Comparison of ENCODE assay signal across 6 cellular contexts in the genomic region with DNA sequence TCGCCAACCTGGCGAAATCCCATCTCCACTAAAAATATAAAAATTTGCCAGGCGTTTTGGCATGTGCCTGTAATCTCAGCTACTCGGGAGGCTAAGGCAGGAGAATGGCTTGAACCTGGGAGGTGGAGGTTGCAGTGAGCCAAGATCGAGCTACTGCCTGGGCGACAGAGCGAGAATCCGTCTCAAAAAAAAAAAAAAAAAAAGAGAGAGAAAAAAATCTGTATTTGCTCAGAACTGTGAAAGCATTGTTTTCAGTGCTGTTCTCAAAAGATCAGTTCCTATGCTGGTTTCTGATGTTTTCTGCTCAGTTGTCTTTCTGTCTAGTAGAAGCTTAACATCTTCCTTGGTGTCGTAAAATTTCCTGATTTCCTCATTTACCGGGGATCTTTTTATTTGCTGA. TPM values are rescaled to one million over a fixed set of nuclear protein-coding genes. Genes with fewer than 3 reads are reported as not detected.
DNase-seq lines count a peak whose midpoint lies in the region; ATAC-seq, FAIRE-seq and TF ChIP-seq lines count a peak whose summit lies in the region.

No MANE protein-coding gene starts in this region.

- peak overlapping the region; percentile 86 for H3K4me3 Mint-ChIP-seq in MCF 10A (ENCODE audit: unreplicated experiment)

- CTCF ChIA-PET in MCF 10A (lab: Yijun Ruan, JAX) = interaction anchor here (0.8 to 3.2 kb wide), 8 partner anchors 21 to 153 kb away, joined by 3 to 20 read pairs (median 4); no protein-coding TSS in a partner anchor
- CTCF ChIA-PET in H1 (lab: Charles Lee; ENCODE audit: partially characterized antibody) = interaction anchor here (0.6 to 4.1 kb wide), 10 partner anchors 10 to 178 kb away, joined by 3 to 35 read pairs (median 4); partner anchors contain the start of gene AMH

- H3K9me3 ChIP-seq in breast epithelium (no peaks in the 10 kb centered on the region), H1 (ENCODE audit: insufficient read depth in 2 of 2, low read depth in 1 of 2, low read length in 1 of 2) (no peaks in the 10 kb centered on the region), thymus (ENCODE audit: control insufficient read depth) (no peaks in the 10 kb centered on the region)

- no peak for FAIRE-seq in H1 (lab: Jason Lieb, UNC)

- no peak overlapping the region for H2AFZ ChIP-seq in H1 (ENCODE audit: low read length)

- H3K4me1 ChIP-seq in breast epithelium (peaks cover 18 to 37% of the 10 kb centered on the region in 2 donors), H1 (replicated peaks in 1 of 4; ENCODE audit: control insufficient read depth in 3 of 4, insufficient read depth in 4 of 4, low read length in 3 of 4) (peaks cover 0 to 24% (median 14%) of the 10 kb centered on the region in 4 experiments; a peak in 6 of 7 replicates), thymus (ENCODE audit: control insufficient read depth, insufficient read depth, low read length) (peaks cover 42% of the 10 kb centered on the region)

- H4K20me1 ChIP-seq in H1 (replicated peaks in 1 of 2; ENCODE audit: control insufficient read depth in 1 of 2, insufficient read depth in 2 of 2, low read length in 2 of 2) = peaks cover 37 to 52% of the 10 kb centered on the region in 2 experiments

- H3K23me2 ChIP-seq in H1 (ENCODE audit: low read depth, low read length) = peaks cover 9% of the 10 kb centered on the region; the same call in 1 of the 2 replicates

- H3K27me3 ChIP-seq in breast epithelium (no peaks in the 10 kb centered on the region), H1 (replicated peaks in 1 of 4; ENCODE audit: control insufficient read depth in 3 of 4, extremely low read depth in 1 of 4, insufficient read depth in 3 of 4, low read length in 3 of 4) (no peaks in the 10 kb centered on the region), thymus (ENCODE audit: control insufficient read depth, insufficient read depth) (no peaks in the 10 kb centered on the region)

- H3K27ac ChIP-seq in breast epithelium (peak overlapping the region in 1 of 2 donors; percentile 82), H1 (ENCODE audit: low read depth, low read length) (no peak overlapping the region), thymus (ENCODE audit: low read depth) (no peak overlapping the region)

- no peak overlapping the region for H2AK5ac ChIP-seq in H1 (ENCODE audit: low read depth, low read length)

- no peak overlapping the region for H2BK120ac ChIP-seq in H1 (replicated peaks; ENCODE audit: low read depth, low read length)

- no peak for ATAC-seq in GM19395 (IDR thresholded peaks at IDR 0.05; ENCODE audit: unreplicated experiment)

- H3K27ac Mint-ChIP-seq in MCF 10A (ENCODE audit: low read depth, unreplicated experiment) = peak overlapping the region; percentile 67

- no TSS peak for BruUV-seq in MCF 10A (replicated peaks; lab: Mats Ljungman, UMichigan)

- H3K36me3 Mint-ChIP-seq in MCF 10A (ENCODE audit: insufficient read depth, unreplicated experiment) = peaks cover 39% of the 10 kb centered on the region

- peaks cover 5% of the 10 kb centered on the region for H3K36me3 ChIP-seq in breast epithelium
- H3K36me3 ChIP-seq in H1 (ENCODE audit: control insufficient read depth in 2 of 4, insufficient read depth in 4 of 4, low read length in 3 of 4) = peaks cover 7 to 18% (median 13%) of the 10 kb centered on the region in 4 experiments; a peak in 7 of 8 replicates
- peaks cover 24% of the 10 kb centered on the region for H3K36me3 ChIP-seq in thymus (ENCODE audit: control insufficient read depth, insufficient read depth)

- peaks cover 44 to 85% of the 10 kb centered on the region in 2 experiments for H3K79me2 ChIP-seq in H1 (ENCODE audit: control insufficient read depth in 1 of 2, insufficient read depth in 2 of 2, low read length in 2 of 2)

- WGBS in H1 (ENCODE audit: extremely low coverage in 1 of 2, insufficient coverage in 1 of 2, insufficient read length in 1 of 2, insufficient replicate concordance in 2 of 2, low coverage in 1 of 2, low lambda C conversion rate in 2 of 2, missing lambda C conversion rate in 1 of 2), 2 experiments = 80% methylated on average over 9 of the region's 10 CpGs; no CpG with 5 or more reads in 1 of the 2 experiments
- WGBS in thymus = 71% methylated on average over 10 of the region's 10 CpGs

- no peak overlapping the region for H4K5ac ChIP-seq in H1 (ENCODE audit: insufficient read length, low read depth, low read length)

- no peak overlapping the region for H3K56ac ChIP-seq in H1 (replicated peaks; ENCODE audit: insufficient read length, low read depth, low read length)

- no peak overlapping the region for H2BK5ac ChIP-seq in H1 (ENCODE audit: low read depth, low read length)

- peak overlapping the region; percentile 7 to 93 for H3K4me2 ChIP-seq in H1 (ENCODE audit: insufficient read depth in 1 of 2, low read depth in 2 of 2, low read length in 2 of 2)

- H3K4ac ChIP-seq in H1 (replicated peaks; ENCODE audit: insufficient read length, low read depth, low read length) = no peak overlapping the region

- POLR2A ChIA-PET in MCF 10A (lab: Yijun Ruan, JAX) = interaction anchor here (0.7 to 4.1 kb wide), 24 partner anchors 9 to 388 kb away, joined by 3 to 79 read pairs (median 4); partner anchors contain the start of genes ABHD17A, AMH, AP3D1 and DOT1L
- POLR2A ChIA-PET in H1 (lab: Charles Lee; ENCODE audit: partially characterized antibody) = interaction anchor here (0.7 to 10.3 kb wide), 19 partner anchors 9 to 187 kb away, joined by 3 to 206 read pairs (median 5); partner anchors contain the start of genes AMH, JSRP1, LSM7 and SPPL2B

- no peaks in the 10 kb centered on the region for H3K27me3 Mint-ChIP-seq in MCF 10A (ENCODE audit: insufficient read depth, unreplicated experiment)

- TF ChIP-seq CTCF in MCF 10A (IDR thresholded peaks at IDR 0.05; ENCODE audit: unreplicated experiment) (no peak), breast epithelium (IDR thresholded peaks at IDR 0.05) (no peak), H1 (IDR thresholded peaks at IDR 0.05; ENCODE audit: control extremely low read depth in 1 of 3, insufficient read depth in 1 of 3, low read depth in 1 of 3, low read length in 3 of 3) (no peak)

- H3K4me3 ChIP-seq in breast epithelium = peak overlapping the region in 1 of 3 donors; percentile 18
- peak overlapping the region in 3 of 4 experiments; percentile 21 to 81 (median 23); a peak in 5 of 8 replicates for H3K4me3 ChIP-seq in H1 (ENCODE audit: extremely low read depth in 1 of 4, insufficient read depth in 2 of 4, low read depth in 3 of 4, low read length in 4 of 4)
- H3K4me3 ChIP-seq in thymus (ENCODE audit: low read length) = peak overlapping the region; percentile 60

- H3K4me1 Mint-ChIP-seq in MCF 10A (ENCODE audit: insufficient read depth, unreplicated experiment) = peaks cover 23% of the 10 kb centered on the region

- no peak overlapping the region for H3K14ac ChIP-seq in H1 (ENCODE audit: insufficient read length)

- H2BK20ac ChIP-seq in H1 (ENCODE audit: low read length) = no peak overlapping the region

- no peak for TF ChIP-seq POLR2A in breast epithelium (IDR thresholded peaks at IDR 0.05)
- no peak for TF ChIP-seq POLR2A in H1 (IDR thresholded peaks at IDR 0.05; ENCODE audit: control extremely low read depth in 1 of 2, low read depth in 2 of 2, low read length in 2 of 2)

- intact Hi-C loops in MCF 10A (cut with micrococcal nuclease) (loop anchor here (5.0 kb wide), 2 partner anchors 78 to 373 kb away; no protein-coding TSS in a partner anchor), breast epithelium (cut with DNase I; ENCODE audit: low total_unique reads) (loop anchor here (5.0 kb wide), 1 partner anchor 33 kb away; no protein-coding TSS in a partner anchor)

- DNase-seq in MCF 10A (ENCODE audit: unreplicated experiment) (no peak), breast epithelium (ENCODE audit: low spot score in 2 of 2) (no peak), H1 (ENCODE audit: low read depth in 1 of 2, low spot score in 2 of 2) (no peak), mucosa of gallbladder (ENCODE audit: low spot score) (no peak)

- no peak overlapping the region for H3K23ac ChIP-seq in H1 (ENCODE audit: insufficient read length)

- no peak overlapping the region for H4K91ac ChIP-seq in H1 (replicated peaks; ENCODE audit: insufficient read length, low read length)

- no peak overlapping the region for H2BK12ac ChIP-seq in H1 (ENCODE audit: low read depth, low read length)

- no peak for TF ChIP-seq EP300 in H1 (IDR thresholded peaks at IDR 0.05; ENCODE audit: borderline replicate concordance in 1 of 2, low read depth in 2 of 2, low read length in 2 of 2)

- H3K9ac ChIP-seq in H1 (replicated peaks in 1 of 4; ENCODE audit: extremely low read depth in 1 of 4, low read depth in 3 of 4, low read length in 3 of 4) = no peak overlapping the region; a peak in 1 of 7 replicates

- no peak overlapping the region for H3K18ac ChIP-seq in H1 (ENCODE audit: extremely low read depth, low read length)

- no peak for TF ChIP-seq RAD21 in H1 (IDR thresholded peaks at IDR 0.05 in 1 of 2, conservative IDR thresholded peaks at IDR 0.05 in 1 of 2; ENCODE audit: low read depth in 2 of 2, low read length in 2 of 2)

- H3K9me3 Mint-ChIP-seq in MCF 10A (ENCODE audit: unreplicated experiment) = no peaks in the 10 kb centered on the region

- H3K79me1 ChIP-seq in H1 (ENCODE audit: low read depth, low read length) = peaks cover 29% of the 10 kb centered on the region

- no peak overlapping the region for H2BK15ac ChIP-seq in H1 (ENCODE audit: low read length)

- no peak overlapping the region for H4K8ac ChIP-seq in H1 (ENCODE audit: extremely low read depth, insufficient read depth, low read length)

RNA-seq across cellular contexts. Expression of gene SF3A2, which starts 2.5 kb away (rescaled TPM):
- 101 and 119 TPM in 2 replicates for total RNA-seq in MCF 10A (2022)
- 10 to 100 TPM; 32.6 to 38.0 (median 33.3) TPM for total RNA-seq in breast epithelium
- total RNA-seq in H1 (2021; fragmentation: NEBNext Ultra II Directional; extraction: Animal tissue kit (Norgen Biotek cat#: 25700)) = 142 and 146 TPM in 2 replicates
- 15.3 and 31.2 TPM in 2 replicates for polyA plus RNA-seq in H1 (2011; rRNA removed)
- polyA plus RNA-seq in H1 (2011; cell fraction: cytosol; rRNA removed) = 22.1 TPM
- polyA plus RNA-seq in H1 (2011; cell fraction: nucleus; rRNA removed) = 171 TPM
- 97.0 to 157 TPM (median 147 TPM) in 4 replicates for polyA plus RNA-seq in H1 (2012, experiment 1 of 2)
- 117 TPM for polyA plus RNA-seq in H1 (2012, experiment 2 of 2)
- 109 TPM for polyA plus RNA-seq in H1 (2013, experiment 1 of 2)
- 101 TPM for polyA plus RNA-seq in H1 (2013, experiment 2 of 2)
- 18.4 and 22.8 TPM in 2 replicates for polyA minus RNA-seq in H1 (2011; rRNA and poly(A)+ RNA removed)
- polyA minus RNA-seq in H1 (2011; cell fraction: cytosol; rRNA and poly(A)+ RNA removed) = 64.4 TPM
- polyA minus RNA-seq in H1 (2011; cell fraction: nucleus; rRNA and poly(A)+ RNA removed) = 112 TPM
- polyA plus RNA-seq in thymus = 51.1 TPM
- total RNA-seq in mucosa of gallbladder = 72.8 TPM

RNA-seq across cellular contexts. Expression of gene PLEKHJ1, which starts 3.0 kb away (rescaled TPM):
- total RNA-seq in MCF 10A (2022) = 44.3 and 54.1 TPM in 2 replicates
- total RNA-seq in breast epithelium = 10 to 100 TPM; 44.6 to 52.8 (median 47.4) TPM
- total RNA-seq in H1 (2021; fragmentation: NEBNext Ultra II Directional; extraction: Animal tissue kit (Norgen Biotek cat#: 25700)) = 135 TPM in 2 replicates
- polyA plus RNA-seq in H1 (2011; rRNA removed) = 187 and 235 TPM in 2 replicates
- polyA plus RNA-seq in H1 (2011; cell fraction: cytosol; rRNA removed) = 217 TPM
- 175 TPM for polyA plus RNA-seq in H1 (2011; cell fraction: nucleus; rRNA removed)
- polyA plus RNA-seq in H1 (2012, experiment 1 of 2) = 118 to 165 TPM (median 146 TPM) in 4 replicates
- 185 TPM for polyA plus RNA-seq in H1 (2012, experiment 2 of 2)
- 108 TPM for polyA plus RNA-seq in H1 (2013, experiment 1 of 2)
- polyA plus RNA-seq in H1 (2013, experiment 2 of 2) = 117 TPM
- polyA minus RNA-seq in H1 (2011; rRNA and poly(A)+ RNA removed) = 29.0 and 35.2 TPM in 2 replicates
- polyA minus RNA-seq in H1 (2011; cell fraction: cytosol; rRNA and poly(A)+ RNA removed) = 43.3 TPM
- 40.6 TPM for polyA minus RNA-seq in H1 (2011; cell fraction: nucleus; rRNA and poly(A)+ RNA removed)
- 97.7 TPM for polyA plus RNA-seq in thymus
- total RNA-seq in mucosa of gallbladder = 126 TPM

RNA-seq across cellular contexts. Expression of gene AMH, which starts 9.9 kb away (rescaled TPM):
- 11.9 and 21.2 TPM in 2 replicates for total RNA-seq in MCF 10A (2022)
- 1 to 10 TPM in 2 of 3 donors, not detected in 1; 2.5 to 3.9 TPM for total RNA-seq in breast epithelium
- total RNA-seq in H1 (2021; fragmentation: NEBNext Ultra II Directional; extraction: Animal tissue kit (Norgen Biotek cat#: 25700)) = 13.0 and 15.4 TPM in 2 replicates
- polyA plus RNA-seq in H1 (2011; rRNA removed) = 10.5 and 19.3 TPM in 2 replicates
- polyA plus RNA-seq in H1 (2011; cell fraction: cytosol; rRNA removed) = 10.1 TPM
- polyA plus RNA-seq in H1 (2011; cell fraction: nucleus; rRNA removed) = 104 TPM
- 12.7 to 23.7 TPM (median 18.4 TPM) in 4 replicates for polyA plus RNA-seq in H1 (2012, experiment 1 of 2)
- 9.0 TPM for polyA plus RNA-seq in H1 (2012, experiment 2 of 2)
- polyA plus RNA-seq in H1 (2013, experiment 1 of 2) = 6.7 TPM
- 5.6 TPM for polyA plus RNA-seq in H1 (2013, experiment 2 of 2)
- 0.46 and 0.63 TPM in 2 replicates for polyA minus RNA-seq in H1 (2011; rRNA and poly(A)+ RNA removed)
- polyA minus RNA-seq in H1 (2011; cell fraction: cytosol; rRNA and poly(A)+ RNA removed) = 3.1 TPM
- 13.1 TPM for polyA minus RNA-seq in H1 (2011; cell fraction: nucleus; rRNA and poly(A)+ RNA removed)
- polyA plus RNA-seq in thymus = 2.2 TPM
- 5.1 TPM for total RNA-seq in mucosa of gallbladder

RNA-seq across cellular contexts. Expression of gene JSRP1, which starts 17.0 kb away (rescaled TPM):
- total RNA-seq in MCF 10A (2022) = 0.37 and 0.49 TPM in 2 replicates
- total RNA-seq in breast epithelium = 1 to 10 TPM in 2 of 3 donors, not detected in 1; 1.0 to 2.3 TPM
- total RNA-seq in H1 (2021; fragmentation: NEBNext Ultra II Directional; extraction: Animal tissue kit (Norgen Biotek cat#: 25700)) = 0.56 and 1.7 TPM in 2 replicates
- 0.24 and 0.53 TPM in 2 replicates for polyA plus RNA-seq in H1 (2011; rRNA removed)
- 0.41 TPM for polyA plus RNA-seq in H1 (2011; cell fraction: cytosol; rRNA removed)
- polyA plus RNA-seq in H1 (2011; cell fraction: nucleus; rRNA removed) = 0.10 TPM
- 0.40 to 2.0 TPM (median 1.1 TPM) in 3 of 4 replicates, not detected in the other for polyA plus RNA-seq in H1 (2012, experiment 1 of 2)
- polyA plus RNA-seq in H1 (2012, experiment 2 of 2) = not detected
- 0.83 TPM for polyA plus RNA-seq in H1 (2013, experiment 1 of 2)
- 0.96 TPM for polyA plus RNA-seq in H1 (2013, experiment 2 of 2)
- not detected in 2 replicates for polyA minus RNA-seq in H1 (2011; rRNA and poly(A)+ RNA removed)
- polyA minus RNA-seq in H1 (2011; cell fraction: cytosol; rRNA and poly(A)+ RNA removed) = not detected
- not detected for polyA minus RNA-seq in H1 (2011; cell fraction: nucleus; rRNA and poly(A)+ RNA removed)
- 1.3 TPM for polyA plus RNA-seq in thymus
- 0.17 TPM for total RNA-seq in mucosa of gallbladder

RNA-seq across cellular contexts. Expression of gene PEAK3, which starts 42.8 kb away (rescaled TPM):
- total RNA-seq in MCF 10A (2022) (not detected in 2 replicates), breast epithelium (1 to 10 TPM in 1 of 3 donors, not detected in 2; 1.8 TPM), mucosa of gallbladder (1.0 TPM)
- total RNA-seq in H1 (2021; fragmentation: NEBNext Ultra II Directional; extraction: Animal tissue kit (Norgen Biotek cat#: 25700)) = not detected in 2 replicates
- polyA plus RNA-seq in H1 (2011; rRNA removed) (not detected in 2 replicates), thymus (0.34 TPM)
- polyA plus RNA-seq in H1 (2011; cell fraction: cytosol; rRNA removed) = not detected
- not detected for polyA plus RNA-seq in H1 (2011; cell fraction: nucleus; rRNA removed)
- 0.06 to 0.11 TPM in 2 of 4 replicates, not detected in the others for polyA plus RNA-seq in H1 (2012, experiment 1 of 2)
- not detected for polyA plus RNA-seq in H1 (2012, experiment 2 of 2)
- polyA plus RNA-seq in H1 (2013, experiment 1 of 2) = not detected
- not detected for polyA plus RNA-seq in H1 (2013, experiment 2 of 2)
- polyA minus RNA-seq in H1 (2011; rRNA and poly(A)+ RNA removed) = not detected in 2 replicates
- not detected for polyA minus RNA-seq in H1 (2011; cell fraction: cytosol; rRNA and poly(A)+ RNA removed)
- polyA minus RNA-seq in H1 (2011; cell fraction: nucleus; rRNA and poly(A)+ RNA removed) = not detected
